2 cellular contexts compared by ENCODE assay signal in the genomic region with DNA sequence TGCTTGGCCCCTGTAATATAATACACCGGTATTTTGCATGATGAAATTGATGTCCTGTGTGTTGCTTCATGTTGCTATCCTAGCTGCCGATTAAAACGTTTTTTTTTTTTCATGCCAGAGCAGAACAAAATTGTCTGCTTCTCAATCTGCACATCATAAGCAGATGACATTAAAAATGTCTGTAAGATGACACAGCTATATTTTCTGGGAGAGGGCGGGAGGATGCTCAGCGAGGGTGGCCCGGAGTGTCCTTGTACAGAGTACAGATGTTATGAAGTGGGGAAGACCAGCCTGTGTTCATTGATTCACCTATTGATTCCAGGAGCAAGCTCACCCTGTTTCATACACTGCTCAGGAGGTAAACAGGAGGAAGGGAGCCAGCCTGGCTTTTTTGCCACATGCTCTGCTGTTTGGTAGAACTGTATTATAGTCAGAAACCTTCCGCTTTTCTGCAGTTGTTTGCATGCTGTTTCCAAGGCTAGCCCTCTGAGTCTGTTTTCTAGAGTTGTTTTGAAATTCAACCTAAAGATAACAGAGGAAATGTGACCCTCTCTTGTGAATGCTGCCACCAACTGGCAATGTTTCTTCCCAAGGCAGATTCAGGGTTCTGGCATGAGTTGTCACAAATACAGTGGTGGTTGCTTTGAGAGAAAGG.
TF ChIP-seq lines count a peak whose summit lies in the region.

No MANE protein-coding gene starts in this region.

TF ChIP-seq in HCT116, 20 proteins besides CTCF, POLR2A, EP300 and RAD21:
- TF ChIP-seq ELF1 (IDR thresholded peaks at IDR 0.05; ENCODE audit: borderline replicate concordance, low read depth) (no peak), YY1 (IDR thresholded peaks at IDR 0.05; ENCODE audit: extremely low read depth, insufficient replicate concordance, low read depth, low read length) (no peak)
- TF ChIP-seq, protein P1, sequence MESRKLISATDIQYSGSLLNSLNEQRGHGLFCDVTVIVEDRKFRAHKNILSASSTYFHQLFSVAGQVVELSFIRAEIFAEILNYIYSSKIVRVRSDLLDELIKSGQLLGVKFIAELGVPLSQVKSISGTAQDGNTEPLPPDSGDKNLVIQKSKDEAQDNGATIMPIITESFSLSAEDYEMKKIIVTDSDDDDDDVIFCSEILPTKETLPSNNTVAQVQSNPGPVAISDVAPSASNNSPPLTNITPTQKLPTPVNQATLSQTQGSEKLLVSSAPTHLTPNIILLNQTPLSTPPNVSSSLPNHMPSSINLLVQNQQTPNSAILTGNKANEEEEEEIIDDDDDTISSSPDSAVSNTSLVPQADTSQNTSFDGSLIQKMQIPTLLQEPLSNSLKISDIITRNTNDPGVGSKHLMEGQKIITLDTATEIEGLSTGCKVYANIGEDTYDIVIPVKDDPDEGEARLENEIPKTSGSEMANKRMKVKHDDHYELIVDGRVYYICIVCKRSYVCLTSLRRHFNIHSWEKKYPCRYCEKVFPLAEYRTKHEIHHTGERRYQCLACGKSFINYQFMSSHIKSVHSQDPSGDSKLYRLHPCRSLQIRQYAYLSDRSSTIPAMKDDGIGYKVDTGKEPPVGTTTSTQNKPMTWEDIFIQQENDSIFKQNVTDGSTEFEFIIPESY (IDR thresholded peaks at IDR 0.05; ENCODE audit: extremely low read depth, insufficient replicate concordance, low read length) = no peak
- TF ChIP-seq, protein P2, sequence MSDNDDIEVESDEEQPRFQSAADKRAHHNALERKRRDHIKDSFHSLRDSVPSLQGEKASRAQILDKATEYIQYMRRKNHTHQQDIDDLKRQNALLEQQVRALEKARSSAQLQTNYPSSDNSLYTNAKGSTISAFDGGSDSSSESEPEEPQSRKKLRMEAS (IDR thresholded peaks at IDR 0.05) = 0 out of 2 replicates have a peak, but pooled peaks have one; percentile 19

TF ChIP-seq in K562, 482 proteins besides CTCF, POLR2A, EP300 and RAD21 (continues in another document):
- TF ChIP-seq ARID1B (IDR thresholded peaks at IDR 0.05) (peak; percentile 23; the same call in 1 of the 2 replicates), TCFL5 (CRISPR knock-in tag; conservative IDR thresholded peaks at IDR 0.05) (no peak), KDM4B (IDR thresholded peaks at IDR 0.05; ENCODE audit: borderline replicate concordance in 2 of 2, low read depth in 1 of 2) (no peak), ZNF311 (CRISPR knock-in tag; IDR thresholded peaks at IDR 0.05) (no peak), GATA2 (CRISPR knock-in tag; IDR thresholded peaks at IDR 0.05) (peak; percentile 38; the same call in 1 of the 2 replicates), ZFPM2 (CRISPR knock-in tag; IDR thresholded peaks at IDR 0.05) (no peak), CREM (IDR thresholded peaks at IDR 0.05; ENCODE audit: low read depth) (no peak), CHD4 (IDR thresholded peaks at IDR 0.05; ENCODE audit: insufficient read depth, insufficient replicate concordance, low read depth, low read length, poor library complexity, severe bottlenecking) (no peak), NR2C2 (CRISPR knock-in tag; IDR thresholded peaks at IDR 0.05) (no peak), NR2C2 (tag; IDR thresholded peaks at IDR 0.05) (0 out of 2 replicates have a peak, but pooled peaks have one; percentile 9), KDM5B (IDR thresholded peaks at IDR 0.05; ENCODE audit: insufficient replicate concordance, low read depth, low read length) (no peak), MAFK (IDR thresholded peaks at IDR 0.05; ENCODE audit: low read length) (peak; percentile 41; the same call in 1 of the 2 replicates), ZNF668 (CRISPR knock-in tag; IDR thresholded peaks at IDR 0.05) (no peak), YY1 (IDR thresholded peaks at IDR 0.05; ENCODE audit: borderline replicate concordance in 1 of 3, control insufficient read depth in 1 of 3, extremely low read depth in 1 of 3, insufficient read depth in 3 of 3, insufficient read length in 1 of 3, insufficient replicate concordance in 2 of 3, low read depth in 1 of 3, low read length in 2 of 3) (no peak), POLR2B (IDR thresholded peaks at IDR 0.05; ENCODE audit: low read depth, partially characterized antibody) (no peak), RCOR1 (IDR thresholded peaks at IDR 0.05; ENCODE audit: borderline replicate concordance in 1 of 2, low read depth in 2 of 2, low read length in 2 of 2) (peak in 1 of 2 experiments; percentile 6; a peak in 1 of 4 replicates), NFE2L1 (tag; IDR thresholded peaks at IDR 0.05; ENCODE audit: borderline replicate concordance, low read depth) (peak; percentile 21; the same call in 1 of the 2 replicates), ZNF77 (CRISPR knock-in tag; IDR thresholded peaks at IDR 0.05) (no peak), ZNF76 (CRISPR knock-in tag; IDR thresholded peaks at IDR 0.05; ENCODE audit: borderline replicate concordance) (no peak), ESRRB (CRISPR knock-in tag; IDR thresholded peaks at IDR 0.05; ENCODE audit: borderline replicate concordance) (no peak), MTA1 (IDR thresholded peaks at IDR 0.05; ENCODE audit: borderline replicate concordance) (no peak), FOXM1 (IDR thresholded peaks at IDR 0.05; ENCODE audit: low read depth) (peak; percentile 68), FOXM1 (CRISPR knock-in tag; IDR thresholded peaks at IDR 0.05; ENCODE audit: low read depth) (no peak), CTBP1 (IDR thresholded peaks at IDR 0.05; ENCODE audit: borderline replicate concordance) (peak; percentile 72; the same call in 1 of the 2 replicates), HDGF (IDR thresholded peaks at IDR 0.05) (no peak), PURB (CRISPR knock-in tag; IDR thresholded peaks at IDR 0.05; ENCODE audit: low read depth) (no peak), ZNF57 (CRISPR knock-in tag; IDR thresholded peaks at IDR 0.05) (no peak), L3MBTL2 (IDR thresholded peaks at IDR 0.05) (peak; percentile 69), HDAC6 (IDR thresholded peaks at IDR 0.05; ENCODE audit: low read depth, low read length) (no peak), CCAR2 (IDR thresholded peaks at IDR 0.05; ENCODE audit: low read depth, low read length) (no peak), ZNF197 (CRISPR knock-in tag; IDR thresholded peaks at IDR 0.05; ENCODE audit: low read depth) (no peak), FOXJ2 (tag; IDR thresholded peaks at IDR 0.05) (0 out of 2 replicates have a peak, but pooled peaks have one; percentile 35), MAFG (tag; conservative IDR thresholded peaks at IDR 0.05) (peak; percentile 89), TOE1 (IDR thresholded peaks at IDR 0.05; ENCODE audit: borderline replicate concordance) (no peak), TOE1 (CRISPR knock-in tag; IDR thresholded peaks at IDR 0.05; ENCODE audit: borderline replicate concordance, low read depth) (no peak), FIP1L1 (IDR thresholded peaks at IDR 0.05; ENCODE audit: low read depth, low read length, poor library complexity, severe bottlenecking) (no peak), EGR1 (conservative IDR thresholded peaks at IDR 0.05) (no peak), JUNB (CRISPR knock-in tag; conservative IDR thresholded peaks at IDR 0.05) (no peak), NUFIP1 (IDR thresholded peaks at IDR 0.05; ENCODE audit: partially characterized antibody) (no peak), HDAC2 (IDR thresholded peaks at IDR 0.05) (0 out of 2 replicates have a peak, but pooled peaks have one; percentile 49), CXXC5 (CRISPR knock-in tag; IDR thresholded peaks at IDR 0.05) (0 out of 2 replicates have a peak, but pooled peaks have one; percentile 19), ZNF24 (IDR thresholded peaks at IDR 0.05) (peak; percentile 77; the same call in 1 of the 2 replicates), PHB2 (IDR thresholded peaks at IDR 0.05; ENCODE audit: low read depth) (no peak), ARID2 (IDR thresholded peaks at IDR 0.05) (peak; percentile 28; the same call in 1 of the 2 replicates), ZNF354B (CRISPR knock-in tag; IDR thresholded peaks at IDR 0.05) (0 out of 2 replicates have a peak, but pooled peaks have one; percentile 11), SAP30 (IDR thresholded peaks at IDR 0.05; ENCODE audit: borderline replicate concordance, insufficient read depth, low read depth, low read length, poor library complexity, severe bottlenecking) (no peak), FOSL1 (tag; conservative IDR thresholded peaks at IDR 0.05) (no peak), PML (IDR thresholded peaks at IDR 0.05; ENCODE audit: low read length) (no peak), SMARCB1 (IDR thresholded peaks at IDR 0.05; ENCODE audit: insufficient read length, low read depth) (no peak), NRF1 (conservative IDR thresholded peaks at IDR 0.05 in 1 of 2, IDR thresholded peaks at IDR 0.05 in 1 of 2) (no peak), ETV1 (tag; conservative IDR thresholded peaks at IDR 0.05; ENCODE audit: low read depth) (peak; percentile 44; the same call in 1 of the 2 replicates), MXI1 (IDR thresholded peaks at IDR 0.05; ENCODE audit: low read depth, low read length) (no peak), CHD2 (IDR thresholded peaks at IDR 0.05; ENCODE audit: low read depth, low read length) (no peak), SRSF1 (IDR thresholded peaks at IDR 0.05; ENCODE audit: low read depth, low read length) (no peak), ZFP1 (CRISPR knock-in tag; IDR thresholded peaks at IDR 0.05) (no peak), NFXL1 (CRISPR knock-in tag; IDR thresholded peaks at IDR 0.05) (no peak), ZNF263 (CRISPR knock-in tag; IDR thresholded peaks at IDR 0.05; ENCODE audit: borderline replicate concordance) (no peak), JUND (IDR thresholded peaks at IDR 0.05; ENCODE audit: borderline replicate concordance, low read depth, low read length) (peak; percentile 36; the same call in 1 of the 2 replicates), JUND (tag; IDR thresholded peaks at IDR 0.05; ENCODE audit: borderline replicate concordance, low read depth, low read length) (no peak; the same call in 2 of the 3 replicates), NFE2 (IDR thresholded peaks at IDR 0.05; ENCODE audit: low read depth) (peak; percentile 85), NFRKB (IDR thresholded peaks at IDR 0.05; ENCODE audit: low read depth) (no peak)
- TF ChIP-seq, protein P3, sequence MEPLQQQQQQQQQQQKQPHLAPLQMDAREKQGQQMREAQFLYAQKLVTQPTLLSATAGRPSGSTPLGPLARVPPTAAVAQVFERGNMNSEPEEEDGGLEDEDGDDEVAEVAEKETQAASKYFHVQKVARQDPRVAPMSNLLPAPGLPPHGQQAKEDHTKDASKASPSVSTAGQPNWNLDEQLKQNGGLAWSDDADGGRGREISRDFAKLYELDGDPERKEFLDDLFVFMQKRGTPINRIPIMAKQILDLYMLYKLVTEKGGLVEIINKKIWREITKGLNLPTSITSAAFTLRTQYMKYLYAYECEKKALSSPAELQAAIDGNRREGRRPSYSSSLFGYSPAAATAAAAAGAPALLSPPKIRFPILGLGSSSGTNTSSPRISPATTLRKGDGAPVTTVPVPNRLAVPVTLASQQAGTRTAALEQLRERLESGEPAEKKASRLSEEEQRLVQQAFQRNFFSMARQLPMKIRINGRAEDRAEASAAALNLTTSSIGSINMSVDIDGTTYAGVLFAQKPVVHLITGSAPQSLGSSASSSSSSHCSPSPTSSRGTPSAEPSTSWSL (CRISPR knock-in tag; IDR thresholded peaks at IDR 0.05; ENCODE audit: borderline replicate concordance) = no peak
- TF ChIP-seq, protein P4, sequence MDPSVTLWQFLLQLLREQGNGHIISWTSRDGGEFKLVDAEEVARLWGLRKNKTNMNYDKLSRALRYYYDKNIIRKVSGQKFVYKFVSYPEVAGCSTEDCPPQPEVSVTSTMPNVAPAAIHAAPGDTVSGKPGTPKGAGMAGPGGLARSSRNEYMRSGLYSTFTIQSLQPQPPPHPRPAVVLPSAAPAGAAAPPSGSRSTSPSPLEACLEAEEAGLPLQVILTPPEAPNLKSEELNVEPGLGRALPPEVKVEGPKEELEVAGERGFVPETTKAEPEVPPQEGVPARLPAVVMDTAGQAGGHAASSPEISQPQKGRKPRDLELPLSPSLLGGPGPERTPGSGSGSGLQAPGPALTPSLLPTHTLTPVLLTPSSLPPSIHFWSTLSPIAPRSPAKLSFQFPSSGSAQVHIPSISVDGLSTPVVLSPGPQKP (CRISPR knock-in tag; IDR thresholded peaks at IDR 0.05) = no peak
- TF ChIP-seq, protein P5, sequence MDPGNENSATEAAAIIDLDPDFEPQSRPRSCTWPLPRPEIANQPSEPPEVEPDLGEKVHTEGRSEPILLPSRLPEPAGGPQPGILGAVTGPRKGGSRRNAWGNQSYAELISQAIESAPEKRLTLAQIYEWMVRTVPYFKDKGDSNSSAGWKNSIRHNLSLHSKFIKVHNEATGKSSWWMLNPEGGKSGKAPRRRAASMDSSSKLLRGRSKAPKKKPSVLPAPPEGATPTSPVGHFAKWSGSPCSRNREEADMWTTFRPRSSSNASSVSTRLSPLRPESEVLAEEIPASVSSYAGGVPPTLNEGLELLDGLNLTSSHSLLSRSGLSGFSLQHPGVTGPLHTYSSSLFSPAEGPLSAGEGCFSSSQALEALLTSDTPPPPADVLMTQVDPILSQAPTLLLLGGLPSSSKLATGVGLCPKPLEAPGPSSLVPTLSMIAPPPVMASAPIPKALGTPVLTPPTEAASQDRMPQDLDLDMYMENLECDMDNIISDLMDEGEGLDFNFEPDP (CRISPR knock-in tag; IDR thresholded peaks at IDR 0.05) = no peak
- TF ChIP-seq, protein P6, sequence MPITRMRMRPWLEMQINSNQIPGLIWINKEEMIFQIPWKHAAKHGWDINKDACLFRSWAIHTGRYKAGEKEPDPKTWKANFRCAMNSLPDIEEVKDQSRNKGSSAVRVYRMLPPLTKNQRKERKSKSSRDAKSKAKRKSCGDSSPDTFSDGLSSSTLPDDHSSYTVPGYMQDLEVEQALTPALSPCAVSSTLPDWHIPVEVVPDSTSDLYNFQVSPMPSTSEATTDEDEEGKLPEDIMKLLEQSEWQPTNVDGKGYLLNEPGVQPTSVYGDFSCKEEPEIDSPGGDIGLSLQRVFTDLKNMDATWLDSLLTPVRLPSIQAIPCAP (CRISPR knock-in tag; IDR thresholded peaks at IDR 0.05; ENCODE audit: borderline replicate concordance) = no peak
- TF ChIP-seq, protein P7, sequence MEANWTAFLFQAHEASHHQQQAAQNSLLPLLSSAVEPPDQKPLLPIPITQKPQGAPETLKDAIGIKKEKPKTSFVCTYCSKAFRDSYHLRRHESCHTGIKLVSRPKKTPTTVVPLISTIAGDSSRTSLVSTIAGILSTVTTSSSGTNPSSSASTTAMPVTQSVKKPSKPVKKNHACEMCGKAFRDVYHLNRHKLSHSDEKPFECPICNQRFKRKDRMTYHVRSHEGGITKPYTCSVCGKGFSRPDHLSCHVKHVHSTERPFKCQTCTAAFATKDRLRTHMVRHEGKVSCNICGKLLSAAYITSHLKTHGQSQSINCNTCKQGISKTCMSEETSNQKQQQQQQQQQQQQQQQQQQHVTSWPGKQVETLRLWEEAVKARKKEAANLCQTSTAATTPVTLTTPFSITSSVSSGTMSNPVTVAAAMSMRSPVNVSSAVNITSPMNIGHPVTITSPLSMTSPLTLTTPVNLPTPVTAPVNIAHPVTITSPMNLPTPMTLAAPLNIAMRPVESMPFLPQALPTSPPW (CRISPR knock-in tag; IDR thresholded peaks at IDR 0.05) = peak; percentile 45
